In the genomic region with DNA sequence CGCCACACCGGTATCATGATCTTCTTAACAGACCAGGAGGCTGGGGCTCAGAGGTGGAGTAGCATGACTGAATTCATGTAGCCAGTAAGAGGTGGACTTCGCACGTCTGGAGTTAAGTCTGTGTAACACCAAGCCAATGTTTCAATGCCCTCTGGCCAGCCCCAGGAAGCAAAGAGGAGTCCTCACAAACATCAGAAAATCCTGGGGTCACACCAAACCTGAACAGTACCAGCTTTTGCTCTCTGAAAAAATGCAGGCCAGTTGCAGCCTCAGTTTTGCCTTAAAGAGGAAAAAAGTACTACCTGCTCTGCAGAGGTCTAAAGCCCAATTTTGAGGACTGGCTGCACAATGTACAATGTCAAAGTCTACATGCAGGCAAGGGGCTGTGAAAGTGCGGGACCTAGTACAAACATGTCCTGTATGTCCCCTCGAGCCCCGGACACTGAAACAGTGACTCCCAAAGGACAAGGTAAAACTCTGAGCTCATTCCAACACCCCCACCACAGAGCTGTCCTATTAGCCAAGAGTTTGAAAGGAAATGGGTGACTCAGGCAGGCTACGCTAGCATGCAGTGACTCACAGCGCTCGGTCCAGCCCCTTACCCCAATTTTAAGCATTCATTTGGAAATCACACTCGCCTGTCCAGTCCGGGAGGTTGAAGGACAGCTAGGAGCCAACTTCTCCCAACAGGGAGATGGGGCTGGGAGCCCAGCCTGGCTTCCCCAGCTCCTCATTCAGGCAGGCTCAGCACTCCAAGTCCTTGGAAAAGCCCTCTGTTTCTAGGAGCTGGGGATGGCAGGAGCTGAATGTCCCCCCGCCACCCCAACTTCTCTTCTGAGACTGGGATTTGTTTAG, we compare ENCODE assay signal across 8 cellular contexts. TPM values are rescaled to one million over a fixed set of nuclear protein-coding genes. Genes with fewer than 3 reads are reported as not detected.
A peak's percentile ranks its signal among the peaks of the same experiment; 100 is the strongest.
DNase-seq lines count a peak whose midpoint lies in the region; ATAC-seq lines count a peak whose summit lies in the region.

No MANE protein-coding gene starts in this region.

- no peaks in the 10 kb centered on the region for H3K27me3 Mint-ChIP-seq in dendritic cell treated with granulocyte-macrophage colony-stimulating factor and Interleukin-4, amounts not matched to agents 40 ng/mL and 50 ng/mL, for 4 days

- no peaks in the 10 kb centered on the region; the same call in 1 of the 2 replicates for H3K36me3 ChIP-seq in ES-I3 (ENCODE audit: insufficient read depth, low read length)
- peaks cover 0 to 6% of the 10 kb centered on the region in 2 donors for H3K36me3 ChIP-seq in mucosa of rectum (ENCODE audit: control insufficient read depth in 2 of 2, insufficient read depth in 2 of 2, low read length in 2 of 2)

- peak overlapping the region; percentile 50 for H3K4me3 Mint-ChIP-seq in dendritic cell treated with granulocyte-macrophage colony-stimulating factor and Interleukin-4, amounts not matched to agents 40 ng/mL and 50 ng/mL, for 4 days

- no peak overlapping the region for H3K27ac Mint-ChIP-seq in dendritic cell treated with granulocyte-macrophage colony-stimulating factor and Interleukin-4, amounts not matched to agents 40 ng/mL and 50 ng/mL, for 4 days

- DNase-seq in NCI-H460 (ENCODE audit: extremely low read depth, low read depth) (peak; percentile 49), NCI-H1417 (lab: John Stamatoyannopoulos, UW) (no peak), inferior parietal cortex (ENCODE audit: extremely low spot score) (no peak)

- H3K9me3 ChIP-seq in ES-I3 (ENCODE audit: control insufficient read depth, insufficient read depth, low read length) (no peaks in the 10 kb centered on the region), mucosa of rectum (ENCODE audit: control insufficient read depth in 2 of 2, low read length in 2 of 2) (no peaks in the 10 kb centered on the region)

- H3K4me1 Mint-ChIP-seq in dendritic cell treated with granulocyte-macrophage colony-stimulating factor and Interleukin-4, amounts not matched to agents 40 ng/mL and 50 ng/mL, for 4 days (ENCODE audit: low read depth), result peaks cover 88% of the 10 kb centered on the region

- H3K4me1 ChIP-seq in ES-I3 (ENCODE audit: insufficient read depth, low read length) (peaks cover 71% of the 10 kb centered on the region), mucosa of rectum (ENCODE audit: control insufficient read depth in 2 of 2, insufficient read depth in 2 of 2, low read length in 2 of 2) (peaks cover 72 to 86% of the 10 kb centered on the region in 2 donors)

- no peaks in the 10 kb centered on the region for H3K9me3 Mint-ChIP-seq in dendritic cell treated with granulocyte-macrophage colony-stimulating factor and Interleukin-4, amounts not matched to agents 40 ng/mL and 50 ng/mL, for 4 days

- ATAC-seq in GM18511 (IDR thresholded peaks at IDR 0.05; ENCODE audit: unreplicated experiment) (no peak), HG03039 (IDR thresholded peaks at IDR 0.05; ENCODE audit: unreplicated experiment) (no peak)

- peaks cover 32% of the 10 kb centered on the region for H3K36me3 Mint-ChIP-seq in dendritic cell treated with granulocyte-macrophage colony-stimulating factor and Interleukin-4, amounts not matched to agents 40 ng/mL and 50 ng/mL, for 4 days (ENCODE audit: low read depth)

- intact Hi-C loops in dendritic cell treated with granulocyte-macrophage colony-stimulating factor and Interleukin-4, amounts not matched to agents 40 ng/mL and 50 ng/mL, for 4 days (cut with micrococcal nuclease), result no loop called here

- H3K9ac ChIP-seq in ES-I3 (ENCODE audit: low read depth, low read length), result peak overlapping the region; percentile 10; the same call in 1 of the 2 replicates
- H3K9ac ChIP-seq in mucosa of rectum (ENCODE audit: low read depth in 1 of 2, low read length in 2 of 2), result peak overlapping the region; percentile 48 to 96

- peak overlapping the region; percentile 82 to 91 for H3K27ac ChIP-seq in mucosa of rectum (ENCODE audit: low read depth in 2 of 2, low read length in 2 of 2)

- peak overlapping the region; percentile 79 to 94 for H3K4me3 ChIP-seq in mucosa of rectum (ENCODE audit: low read length in 2 of 2)

- no peaks in the 10 kb centered on the region for H3K27me3 ChIP-seq in mucosa of rectum (ENCODE audit: control insufficient read depth in 2 of 2, insufficient read depth in 2 of 2, low read length in 2 of 2)

RNA-seq across cellular contexts. Expression of a gene that starts 4.1 kb away (rescaled TPM):
- total RNA-seq in NCI-H460 (2014; rRNA removed; shearing (Covaris generic)), result 12.7 and 14.7 TPM in 2 replicates
- 6.0 and 7.3 TPM in 2 replicates for polyA plus RNA-seq in NCI-H460 (2014; cell fraction: nucleus; rRNA removed)

RNA-seq across cellular contexts. Expression of a gene that starts 18.9 kb away (rescaled TPM):
- 36.4 and 38.0 TPM in 2 replicates for total RNA-seq in NCI-H460 (2014; rRNA removed; shearing (Covaris generic))
- 12.1 and 15.4 TPM in 2 replicates for polyA plus RNA-seq in NCI-H460 (2014; cell fraction: nucleus; rRNA removed)

RNA-seq across cellular contexts. Expression of a gene that starts 34.0 kb away (rescaled TPM):
- not detected in 2 replicates for total RNA-seq in NCI-H460 (2014; rRNA removed; shearing (Covaris generic))
- not detected in 2 replicates for polyA plus RNA-seq in NCI-H460 (2014; cell fraction: nucleus; rRNA removed)

RNA-seq across cellular contexts. Expression of a gene that starts 36.0 kb away (rescaled TPM):
- total RNA-seq in NCI-H460 (2014; rRNA removed; shearing (Covaris generic)), result not detected in 2 replicates
- 0.17 TPM in 1 of 2 replicates, not detected in the other for polyA plus RNA-seq in NCI-H460 (2014; cell fraction: nucleus; rRNA removed)

RNA-seq across cellular contexts. Expression of a gene that starts 37.5 kb away (rescaled TPM):
- not detected in 2 replicates for total RNA-seq in NCI-H460 (2014; rRNA removed; shearing (Covaris generic))
- not detected in 2 replicates for polyA plus RNA-seq in NCI-H460 (2014; cell fraction: nucleus; rRNA removed)
